ENCODE assay signal across 8 cellular contexts in genomic region chr11:78414321-78415051, GRCh38. TPM values are rescaled to one million over a fixed set of nuclear protein-coding genes. Genes with fewer than 3 reads are reported as not detected.
A peak's percentile ranks its signal among the peaks of the same experiment; 100 is the strongest.
DNase-seq lines count a peak whose midpoint lies in the region; ATAC-seq and TF ChIP-seq lines count a peak whose summit lies in the region.

No MANE protein-coding gene starts in this region.

- intact Hi-C loops in body of pancreas (cut with DNase I) (loop anchor here (10.0 kb wide), 1 partner anchor 160 kb away; the partner anchor contains the start of gene NARS2), sciatic nerve (cut with DNase I) (loop anchor here (10.0 kb wide), 1 partner anchor 150 kb away; no protein-coding TSS in a partner anchor)

- H3K4me3 ChIP-seq in body of pancreas = no peak overlapping the region

- no peak for TF ChIP-seq POLR2A in body of pancreas (IDR thresholded peaks at IDR 0.05)

- peak in 6 of 7 experiments; percentile 39 to 60 (median 46) for TF ChIP-seq CTCF in body of pancreas (IDR thresholded peaks at IDR 0.05)

- H3K9me3 Mint-ChIP-seq in IgD-negative memory B cell = peaks cover 0 to 4% (median 0%) of the 10 kb centered on the region in 3 donors
- peaks cover 0 to 9% (median 2%) of the 10 kb centered on the region in 7 donors for H3K9me3 Mint-ChIP-seq in naive B cell

- no peaks in the 10 kb centered on the region for H3K27me3 ChIP-seq in body of pancreas

- peaks cover 2% of the 10 kb centered on the region for H3K36me3 Mint-ChIP-seq in IgD-negative memory B cell
- no peaks in the 10 kb centered on the region for H3K36me3 Mint-ChIP-seq in naive B cell

- H3K27me3 Mint-ChIP-seq in IgD-negative memory B cell = no peaks in the 10 kb centered on the region
- H3K27me3 Mint-ChIP-seq in naive B cell = no peaks in the 10 kb centered on the region

- H3K9me3 ChIP-seq in body of pancreas = no peaks in the 10 kb centered on the region

- WGBS in body of pancreas, 2 donors = 76% methylated on average over 14 of the region's 14 CpGs

- H3K4me3 Mint-ChIP-seq in IgD-negative memory B cell (peak overlapping the region in 2 of 4 donors; percentile 50 to 99), naive B cell (peak overlapping the region in 3 of 8 donors; percentile 18 to 70 (median 33))

- peak overlapping the region in 2 of 3 donors; percentile 8 to 80 for H3K27ac Mint-ChIP-seq in IgD-negative memory B cell
- peak overlapping the region in 1 of 6 donors; percentile 96 for H3K27ac Mint-ChIP-seq in naive B cell

- H3K4me1 ChIP-seq in body of pancreas = peaks cover 20% of the 10 kb centered on the region

- no peaks in the 10 kb centered on the region for H3K36me3 ChIP-seq in body of pancreas (replicated peaks in 1 of 2; ENCODE audit: insufficient read depth in 1 of 2, low read depth in 2 of 2)

- H3K4me1 Mint-ChIP-seq in IgD-negative memory B cell (peaks cover 40 to 50% (median 40%) of the 10 kb centered on the region in 3 donors), naive B cell (peaks cover 42 to 55% (median 48%) of the 10 kb centered on the region in 3 donors)

- peak; percentile 38 for DNase-seq in COLO829 (ENCODE audit: low spot score)
- DNase-seq in body of pancreas = no peak
- peak; percentile 28 for DNase-seq in naive B cell
- DNase-seq in cerebellar nuclear complex (lab: John Stamatoyannopoulos, UW) = no peak
- no peak for DNase-seq in sciatic nerve (ENCODE audit: low spot score)
- no peak for DNase-seq in activated CD4-positive, alpha-beta T cell treated with anti-CD3 and anti-CD28 coated beads for 48 hours

- ATAC-seq in body of pancreas (no peak), naive B cell (ENCODE audit: low read depth in 2 of 2) (no peak), sciatic nerve (no peak), HG03571 (IDR thresholded peaks at IDR 0.05; ENCODE audit: unreplicated experiment) (no peak)

- H3K27ac ChIP-seq in body of pancreas = no peak overlapping the region

RNA-seq across cellular contexts. Expression of gene GAB2, which starts 3.1 kb away (rescaled TPM):
- 4.2 TPM for polyA plus RNA-seq in IgD-negative memory B cell
- 10 to 100 TPM in 1 of 2 donors, 1 to 10 TPM in 1; 6.9 to 16.9 TPM for total RNA-seq in body of pancreas
- polyA plus RNA-seq in naive B cell (ENCODE audit: low read depth in 6 of 6) = 1 to 10 TPM in 4 of 6 donors, under 1 TPM in 2; 0.71 to 4.2 (median 2.2) TPM
- total RNA-seq in sciatic nerve = 63.3 TPM

Comparison
In these comparisons a context has a peak if more than half of its experiments do, and no peak if none do; other contexts are left out.
1. DNase-seq: peak in COLO829 (single experiment) and naive B cell (single experiment); none in body of pancreas (0 of 4), cerebellar nuclear complex (0 of 2), sciatic nerve (single experiment) and activated CD4-positive, alpha-beta T cell treated with anti-CD3 and anti-CD28 coated beads for 48 hours (single experiment).